In genomic region chr9:124415102-124415851, GRCh38 we compare ENCODE assay signal across 8 cellular contexts. TPM values are rescaled to one million over a fixed set of nuclear protein-coding genes. Genes with fewer than 3 reads are reported as not detected.
A peak's percentile ranks its signal among the peaks of the same experiment; 100 is the strongest.
DNase-seq lines count a peak whose midpoint lies in the region; ATAC-seq and TF ChIP-seq lines count a peak whose summit lies in the region.

Gene PSMB7, minus strand, starts transcription at chr9:124415442. Its CDS starts 17 bp downstream, at chr9:124415425.

- BruUV-seq in Panc1 (replicated peaks; lab: Mats Ljungman, UMichigan): no TSS peak

- no peaks in the 10 kb centered on the region for H3K9me3 ChIP-seq in Panc1 (ENCODE audit: control insufficient read depth, insufficient read depth, low read depth, low read length)
- no peaks in the 10 kb centered on the region for H3K9me3 ChIP-seq in esophagus muscularis mucosa

- WGBS in esophagus muscularis mucosa: 13% methylated on average over 25 of the region's 41 CpGs

- H3K4me1 ChIP-seq in Panc1 (ENCODE audit: control insufficient read depth, insufficient read depth, low read length): peaks cover 24% of the 10 kb centered on the region
- peaks cover 10 to 31% (median 23%) of the 10 kb centered on the region in 4 donors for H3K4me1 ChIP-seq in esophagus muscularis mucosa

- ATAC-seq in GM21717 (IDR thresholded peaks at IDR 0.05; ENCODE audit: unreplicated experiment): peak; percentile 89
- ATAC-seq in Panc1: peak; percentile 92
- peak; percentile 94 for ATAC-seq in stimulated activated effector memory CD8-positive, alpha-beta T cell treated with anti-CD3 and anti-CD28 coated beads, Interleukin-12 subunit alpha, Interleukin-12 subunit beta, amount 100 ng/mL, for 72 hours

- intact Hi-C loops in Panc1 (cut with micrococcal nuclease; ENCODE audit: unreplicated experiment): loop anchor here (10.0 kb wide), 1 partner anchor 100 kb away; no protein-coding TSS in a partner anchor
- intact Hi-C loops in esophagus muscularis mucosa (cut with DNase I): loop anchor here (10.0 kb wide), 1 partner anchor 1150 kb away; the partner anchor contains the start of gene STRBP

- peak within 1 kb of the TSS; percentile 67 to 96 for H3K4me3 ChIP-seq in Panc1 (ENCODE audit: low read depth in 2 of 2, low read length in 2 of 2)
- peak within 1 kb of the TSS; percentile 78 to 89 (median 86) for H3K4me3 ChIP-seq in esophagus muscularis mucosa

- no peaks in the 10 kb centered on the region for H3K9me3 Mint-ChIP-seq in stimulated activated effector memory CD8-positive, alpha-beta T cell treated with anti-CD3 and anti-CD28 coated beads, Interleukin-12 subunit alpha, Interleukin-12 subunit beta, amount 100 ng/mL, for 72 hours

- no peak for TF ChIP-seq EP300 in esophagus muscularis mucosa (IDR thresholded peaks at IDR 0.05)

- DNase-seq in DMS53 treated with DMSO at 0.1 percent for 48 hours (lab: John Stamatoyannopoulos, UW; ENCODE audit: unreplicated experiment) (peak; percentile 97), KG1 (lab: John Stamatoyannopoulos, UW) (peak; percentile 96), Panc1 (ENCODE audit: low read depth, low spot score) (peak; percentile 82), esophagus muscularis mucosa (ENCODE audit: extremely low spot score) (peak; percentile 99), myocyte (ENCODE audit: low read depth) (peak; percentile 96)
- DNase-seq in activated T-cell treated with anti-CD3 and anti-CD28 coated beads, Interleukin-2, amount 50 U/mL, for 48 hours: peak; percentile 99 to 100
- peak; percentile 95 to 100 for DNase-seq in stimulated activated effector memory CD8-positive, alpha-beta T cell treated with anti-CD3 and anti-CD28 coated beads, Interleukin-12 subunit alpha, Interleukin-12 subunit beta, amount 100 ng/mL, for 72 hours (ENCODE audit: low spot score in 2 of 2)

- no peaks in the 10 kb centered on the region for H3K27me3 ChIP-seq in Panc1 (ENCODE audit: control insufficient read depth, insufficient read depth, low read length)
- no peaks in the 10 kb centered on the region for H3K27me3 ChIP-seq in esophagus muscularis mucosa

- CTCF ChIA-PET in Panc1 (lab: Charles Lee): no interaction called here

- H3K27ac Mint-ChIP-seq in stimulated activated effector memory CD8-positive, alpha-beta T cell treated with anti-CD3 and anti-CD28 coated beads, Interleukin-12 subunit alpha, Interleukin-12 subunit beta, amount 100 ng/mL, for 72 hours: peak within 1 kb of the TSS; percentile 98

- TF ChIP-seq CTCF in Panc1 (IDR thresholded peaks at IDR 0.05) (peak; percentile 82), esophagus muscularis mucosa (IDR thresholded peaks at IDR 0.05) (peak; percentile 93)

- peak within 1 kb of the TSS; percentile 94 for H3K27ac ChIP-seq in Panc1 (ENCODE audit: low read length)
- peak within 1 kb of the TSS; percentile 42 to 76 (median 69) for H3K27ac ChIP-seq in esophagus muscularis mucosa (replicated peaks in 1 of 4)

- H3K36me3 ChIP-seq in Panc1 (ENCODE audit: control insufficient read depth, insufficient read depth, low read length): peaks cover 22% of the 10 kb centered on the region
- peaks cover 36 to 38% (median 37%) of the 10 kb centered on the region in 4 donors for H3K36me3 ChIP-seq in esophagus muscularis mucosa

- POLR2A ChIA-PET in Panc1 (lab: Charles Lee): no interaction called here

- H3K4me3 Mint-ChIP-seq in stimulated activated effector memory CD8-positive, alpha-beta T cell treated with anti-CD3 and anti-CD28 coated beads, Interleukin-12 subunit alpha, Interleukin-12 subunit beta, amount 100 ng/mL, for 72 hours: peak within 1 kb of the TSS; percentile 95

- TF ChIP-seq POLR2A in esophagus muscularis mucosa (IDR thresholded peaks at IDR 0.05; ENCODE audit: low read depth): peak; percentile 60

- in situ Hi-C loops in Panc1 (cut with HindIII; ENCODE audit: low pct_unique_long_range_greater_than_20kb, low sequenced_read_pairs): no loop called here

- H3K4me1 Mint-ChIP-seq in stimulated activated effector memory CD8-positive, alpha-beta T cell treated with anti-CD3 and anti-CD28 coated beads, Interleukin-12 subunit alpha, Interleukin-12 subunit beta, amount 100 ng/mL, for 72 hours: peaks cover 43% of the 10 kb centered on the region

- H3K36me3 Mint-ChIP-seq in stimulated activated effector memory CD8-positive, alpha-beta T cell treated with anti-CD3 and anti-CD28 coated beads, Interleukin-12 subunit alpha, Interleukin-12 subunit beta, amount 100 ng/mL, for 72 hours: peaks cover 53% of the 10 kb centered on the region

RNA-seq across cellular contexts. Expression of gene PSMB7, which starts in this region (rescaled TPM):
- total RNA-seq in Panc1 (2021; ENCODE audit: unreplicated experiment) (167 TPM), esophagus muscularis mucosa (100 to 1,000 TPM; 105 to 124 (median 113) TPM), myocyte (263 and 275 TPM in 2 replicates)
- 181 TPM for polyA plus RNA-seq in Panc1 (2012; ENCODE audit: insufficient read length)
- polyA plus RNA-seq in myocyte (2012): 250 TPM

Comparison
In these comparisons a context has a peak if more than half of its experiments do, and no peak if none do; other contexts are left out.
1. Peak in every context shown above with its lines: DNase-seq, ATAC-seq, H3K4me3 ChIP-seq and H3K27ac ChIP-seq.